ENCODE assay signal across 30 cellular contexts in genomic region chr10:131211965-131212619, GRCh38.
"Had no signal": no experiment of that assay in that cellular context is flagged by ENCODE, and none has a peak within 500 bp of the region (broad histone marks: within the 10 kb centered on the region; RNA-seq: fewer than 3 reads in every experiment).

No MANE protein-coding gene starts in this region.

- H3K4me1 ChIP-seq: adrenal gland, body of pancreas, colonic mucosa, left ventricle myocardium inferior, prostate gland, sigmoid colon, upper lobe of left lung had no signal

- H3K9me3 ChIP-seq: adrenal gland, body of pancreas, colonic mucosa, left ventricle myocardium inferior, neutrophil, ovary, prostate gland, sigmoid colon, thyroid gland, upper lobe of left lung had no signal

- H3K4me3 ChIP-seq: adrenal gland, body of pancreas, colonic mucosa, left ventricle myocardium inferior, ovary, prostate gland, sigmoid colon, thyroid gland, upper lobe of left lung had no signal

- ATAC-seq: activated T-cell treated with anti-CD3 and anti-CD28 coated beads, Interleukin-2, amount 50 U/mL, for 72 hours; body of pancreas; esophagus mucosa; stimulated activated effector memory CD8-positive, alpha-beta T cell treated with anti-CD3 and anti-CD28 coated beads, Interleukin-12 subunit alpha, Interleukin-12 subunit beta, amount 100 ng/mL, for 72 hours had no signal

- DNase-seq: activated CD4-positive, alpha-beta memory T cell treated with anti-CD3 and anti-CD28 coated beads, Interleukin-2, amount 10 ng/mL, durations not matched to agents 7 days and 5 days; activated CD4-positive, alpha-beta T cell treated with anti-CD3 and anti-CD28 coated beads, Interleukin-2, amount 10 ng/mL, durations not matched to agents 24 days and 14 days; activated CD4-positive, CD25-positive, alpha-beta regulatory T cell treated with anti-CD3 and anti-CD28 coated beads, Interleukin-2, amount 50 U/mL, for 72 hours; activated naive CD4-positive, alpha-beta T cell treated with anti-CD3 and anti-CD28 coated beads for 36 hours; activated naive CD8-positive, alpha-beta T cell treated with anti-CD3 and anti-CD28 coated beads for 36 hours; activated T-cell treated with anti-CD3 and anti-CD28 coated beads, Interleukin-2, amount 50 U/mL, for 72 hours; aorta; cerebellar nuclear complex; colonic mucosa; foreskin fibroblast; hippocampal formation; immature natural killer cell; kidney glomerular epithelial cell; left ventricle myocardium inferior; naive B cell; nephron progenitor cell; retina; sigmoid colon; small intestine; stimulated activated CD4-positive, alpha-beta T cell treated with anti-CD3 and anti-CD28 coated beads, Interleukin-4, amount 100 ng/mL, for 24 hours; T-helper 2 cell; thyroid gland had no signal

- H3K36me3 ChIP-seq: adrenal gland, colonic mucosa, left ventricle myocardium inferior, neutrophil, ovary, prostate gland, sigmoid colon, thyroid gland, upper lobe of left lung had no signal

- FAIRE-seq: small intestine had no signal

- H3K27ac ChIP-seq: body of pancreas, colonic mucosa, left ventricle myocardium inferior, neutrophil, ovary, prostate gland, sigmoid colon, upper lobe of left lung had no signal

- H3K27me3 ChIP-seq: adrenal gland, body of pancreas, colonic mucosa, neutrophil, ovary, sigmoid colon, thyroid gland, upper lobe of left lung had no signal
